Comparison of ENCODE assay signal across 13 cellular contexts in genomic region chr6:132872923-132873322, GRCh38. TPM values are rescaled to one million over a fixed set of nuclear protein-coding genes. Genes with fewer than 3 reads are reported as not detected.
A peak's percentile ranks its signal among the peaks of the same experiment; 100 is the strongest.
DNase-seq lines count a peak whose midpoint lies in the region; ATAC-seq, FAIRE-seq and TF ChIP-seq lines count a peak whose summit lies in the region.
"Had no signal": no experiment of that assay in that cellular context is flagged by ENCODE, and none has a peak within 500 bp of the region (broad histone marks: within the 10 kb centered on the region; RNA-seq: fewer than 3 reads in every experiment).

No MANE protein-coding gene starts in this region.

- H3K4me1 Mint-ChIP-seq in mesothelial cell of epicardium = no peaks in the 10 kb centered on the region

- peak; percentile 57 for DNase-seq in GM12878 (ENCODE audit: low read depth, low spot score)
- no peak for DNase-seq in epidermal melanocyte (ENCODE audit: insufficient read length, low spot score)
- no peak for DNase-seq in mesothelial cell of epicardium (ENCODE audit: low spot score in 2 of 2, unreplicated experiment in 2 of 2)
- DNase-seq in uterus = no peak
- DNase-seq: activated CD8-positive, alpha-beta memory T cell treated with anti-CD3 and anti-CD28 coated beads, Interleukin-2, amount 50 U/mL, for 48 hours; H7; thyroid gland had no signal

- peaks cover 5% of the 10 kb centered on the region; the same call in 2 of the 3 replicates for H3K9me3 ChIP-seq in GM12878 (replicated peaks; ENCODE audit: control insufficient read depth, insufficient read depth, low read length)
- H3K9me3 ChIP-seq in uterus = no peaks in the 10 kb centered on the region
- H3K9me3 ChIP-seq: neutrophil, thyroid gland had no signal

- CTCF ChIA-PET in GM12878 (lab: Yijun Ruan, JAX) = interaction anchor here (0.6 to 1.4 kb wide), 5 partner anchors 12 to 559 kb away, joined by 3 to 5 read pairs (median 3); no protein-coding TSS in a partner anchor

- no peak overlapping the region; the same call in 1 of the 2 replicates for H2AFZ ChIP-seq in GM12878 (ENCODE audit: control insufficient read depth, low read depth, low read length)

- TF ChIP-seq POLR2A in GM12878 (IDR thresholded peaks at IDR 0.05; ENCODE audit: low read depth, low read length) = no peak
- no peak for TF ChIP-seq POLR2A in uterus (IDR thresholded peaks at IDR 0.05)

- ATAC-seq in GM18870 (IDR thresholded peaks at IDR 0.05; ENCODE audit: unreplicated experiment) (peak; percentile 100), GM21423 (IDR thresholded peaks at IDR 0.05; ENCODE audit: unreplicated experiment) (peak; percentile 100), HG03045 (IDR thresholded peaks at IDR 0.05; ENCODE audit: unreplicated experiment) (peak; percentile 100), GM12878 (peak; percentile 100)

- H3K9ac ChIP-seq in GM12878 (ENCODE audit: control insufficient read depth, insufficient read depth, low read length) = no peak overlapping the region

- TF ChIP-seq CTCF in GM12878 (IDR thresholded peaks at IDR 0.05 in 2 of 3, conservative IDR thresholded peaks at IDR 0.05 in 1 of 3; ENCODE audit: control insufficient read depth in 2 of 3, extremely low read depth in 1 of 3, insufficient read depth in 1 of 3, low read depth in 3 of 3, low read length in 3 of 3) (no peak), mesothelial cell of epicardium (IDR thresholded peaks at IDR 0.05; ENCODE audit: unreplicated experiment) (no peak), uterus (IDR thresholded peaks at IDR 0.05) (no peak)

- H3K4me1 ChIP-seq in GM12878 (ENCODE audit: control insufficient read depth, insufficient read depth, low read length) (peaks cover 13% of the 10 kb centered on the region), uterus (no peaks in the 10 kb centered on the region)
- H3K4me1 ChIP-seq: breast epithelium, esophagus muscularis mucosa, thyroid gland had no signal

- RAD21 ChIA-PET in GM12878 (lab: Charles Lee; ENCODE audit: unreplicated experiment) = interaction anchor here (0.7 kb wide), 1 partner anchor 377 kb away, joined by 3 read pairs; no protein-coding TSS in a partner anchor

- H3K36me3 Mint-ChIP-seq in mesothelial cell of epicardium = peaks cover 7% of the 10 kb centered on the region

- SMC1A ChIA-PET in GM12878 (lab: Charles Lee; ENCODE audit: uncharacterized antibody, unreplicated experiment) = interaction anchor here (0.5 to 1.2 kb wide), 3 partner anchors 102 to 510 kb away, joined by 3 to 4 read pairs (median 4); no protein-coding TSS in a partner anchor

- H3K4me3 Mint-ChIP-seq in mesothelial cell of epicardium = no peak overlapping the region

- H3K27me3 ChIP-seq in GM12878 (replicated peaks in 1 of 2; ENCODE audit: control insufficient read depth in 2 of 2, insufficient read depth in 2 of 2, low read length in 1 of 2) (no peaks in the 10 kb centered on the region; a peak in 2 of 4 replicates), uterus (no peaks in the 10 kb centered on the region)
- H3K27me3 ChIP-seq: breast epithelium, esophagus muscularis mucosa, neutrophil, thyroid gland had no signal

- H3K27ac ChIP-seq in GM12878 (ENCODE audit: control insufficient read depth, insufficient read depth) = no peak overlapping the region
- H3K27ac ChIP-seq in uterus = no peak overlapping the region
- H3K27ac ChIP-seq: breast epithelium, esophagus muscularis mucosa, neutrophil, thyroid gland had no signal

- TF ChIP-seq EP300 in GM12878 (IDR thresholded peaks at IDR 0.05; ENCODE audit: borderline replicate concordance in 1 of 2, control insufficient read depth in 1 of 2, low read depth in 2 of 2, low read length in 2 of 2) = peak; percentile 46 to 65; a peak in 2 of 4 replicates

- POLR2A ChIA-PET in GM12878 (lab: Charles Lee) = no interaction called here

- intact Hi-C loops in GM12878 (cut with micrococcal nuclease; ENCODE audit: unreplicated experiment) = no loop called here
- intact Hi-C loops in uterus (cut with DNase I; ENCODE audit: low total_unique reads) = no loop called here

- H4K20me1 ChIP-seq in GM12878 (ENCODE audit: control insufficient read depth, insufficient read depth) = no peaks in the 10 kb centered on the region; the same call in 1 of the 2 replicates

- WGBS in GM12878 (ENCODE audit: insufficient coverage, insufficient replicate concordance, low lambda C conversion rate, missing lambda C conversion rate) = 18% methylated on average over 1 of the region's 1 CpG

- in situ Hi-C loops in GM12878 (cut with MboI) = no loop called here

- H3K4me3 ChIP-seq in GM12878 = no peak overlapping the region
- H3K4me3 ChIP-seq in uterus = no peak overlapping the region
- H3K4me3 ChIP-seq: breast epithelium, esophagus muscularis mucosa, thyroid gland had no signal

- no peak for TF ChIP-seq RAD21 in GM12878 (IDR thresholded peaks at IDR 0.05; ENCODE audit: insufficient read depth, low read depth, low read length)

- H3K27ac Mint-ChIP-seq in mesothelial cell of epicardium = no peak overlapping the region

- H3K79me2 ChIP-seq in GM12878 (ENCODE audit: control insufficient read depth, insufficient read depth, low read length) = no peaks in the 10 kb centered on the region

- no peaks in the 10 kb centered on the region for H3K36me3 ChIP-seq in GM12878 (ENCODE audit: control insufficient read depth in 2 of 2, insufficient read depth in 2 of 2, low read length in 1 of 2)
- H3K36me3 ChIP-seq in uterus = no peaks in the 10 kb centered on the region
- H3K36me3 ChIP-seq: breast epithelium, esophagus muscularis mucosa, neutrophil, thyroid gland had no signal

- H3K4me2 ChIP-seq in GM12878 (ENCODE audit: control insufficient read depth, insufficient read depth) = peak overlapping the region; percentile 63

- no TSS peak for BruUV-seq in GM12878 (replicated peaks; lab: Mats Ljungman, UMichigan)

- H3K27me3 Mint-ChIP-seq in mesothelial cell of epicardium (ENCODE audit: low read depth) = peaks cover 9% of the 10 kb centered on the region

- FAIRE-seq in GM12878 (lab: Jason Lieb, UNC) = peak; percentile 87

- H3K9me3 Mint-ChIP-seq in mesothelial cell of epicardium = peaks cover 11% of the 10 kb centered on the region

TF ChIP-seq in GM12878, 131 proteins besides CTCF, POLR2A, EP300 and RAD21 (continues in another document):
- TF ChIP-seq PAX5 (IDR thresholded peaks at IDR 0.05; ENCODE audit: borderline replicate concordance, low read depth, low read length) = peak; percentile 85
- no peak for TF ChIP-seq ZBTB11 (CRISPR knock-in tag; IDR thresholded peaks at IDR 0.05)
- peak; percentile 26 to 53; a peak in 2 of 4 replicates for TF ChIP-seq IKZF2 (IDR thresholded peaks at IDR 0.05)
- TF ChIP-seq EGR1 (IDR thresholded peaks at IDR 0.05; ENCODE audit: borderline replicate concordance in 1 of 2, low read depth in 2 of 2, low read length in 2 of 2) = 0 out of 3 replicates have a peak, but pooled peaks of 1 of the 2 experiments have one; percentile 21

RNA-seq across cellular contexts. Expression of gene RPS12, which starts 58.6 kb away (rescaled TPM):
- 143 and 167 TPM in 2 replicates for total RNA-seq in GM12878 (2013; cell fraction: nucleolus; rRNA removed)
- total RNA-seq in GM12878 (2014; rRNA removed) (2,747 and 2,993 TPM in 2 replicates), GM12878 (2014; rRNA removed; fragmentation: Illumina TruSeq; extraction: Trizol) (2,703 and 2,713 TPM in 2 replicates), GM12878 (2021) (1,613 and 1,701 TPM in 2 replicates), mesothelial cell of epicardium (1,038 to 1,060 TPM (median 1,056 TPM) in 3 replicates), uterus (1,000 to 10,000 TPM in 3 of 4 donors, 100 to 1,000 TPM in 1; 875 to 4,841 (median 1,355) TPM)
- 9,977 TPM for polyA plus RNA-seq in GM12878 (2011; ENCODE audit: low read depth)
- polyA plus RNA-seq in GM12878 (2011; rRNA removed) (2,437 and 2,746 TPM in 2 replicates), GM12878 (2014; fragmentation: Illumina TruSeq; extraction: Trizol) (1,209 and 1,555 TPM in 2 replicates), GM12878 (2014; fragmentation: Nextera tagmentation; extraction: Ambion mirVana) (1,000 to 10,000 TPM; 2,955 to 3,077 TPM), GM12878 (2014; rRNA removed) (3,381 and 3,739 TPM in 2 replicates), GM12878 (2016; fragmentation: Nextera tagmentation; extraction: Ambion mirVana) (1,000 to 10,000 TPM; 1,013 to 1,054 TPM)
- polyA plus RNA-seq in GM12878 (2011; cell fraction: cytosol; rRNA removed) = 4,228 and 4,382 TPM in 2 replicates
- polyA plus RNA-seq in GM12878 (2011; cell fraction: nucleus; rRNA removed) = 858 and 889 TPM in 2 replicates
- polyA plus RNA-seq in GM12878 (2012) = 5,102 and 5,170 TPM in 2 replicates
- 2,493 and 2,865 TPM in 2 replicates for polyA minus RNA-seq in GM12878 (2011; rRNA and poly(A)+ RNA removed)
- 513 and 522 TPM in 2 replicates for polyA minus RNA-seq in GM12878 (2011; cell fraction: cytosol; rRNA and poly(A)+ RNA removed)
- 216 and 336 TPM in 2 replicates for polyA minus RNA-seq in GM12878 (2011; cell fraction: nucleus; rRNA and poly(A)+ RNA removed)
